ENCODE assay signal across 24 cellular contexts in genomic region chr10:133315847-133316246, GRCh38. TPM values are rescaled to one million over a fixed set of nuclear protein-coding genes. Genes with fewer than 3 reads are reported as not detected.
A peak's percentile ranks its signal among the peaks of the same experiment; 100 is the strongest.
DNase-seq lines count a peak whose midpoint lies in the region; ATAC-seq and TF ChIP-seq lines count a peak whose summit lies in the region.
"Had no signal": no experiment of that assay in that cellular context is flagged by ENCODE, and none has a peak within 500 bp of the region (broad histone marks: within the 10 kb centered on the region; RNA-seq: fewer than 3 reads in every experiment).

No MANE protein-coding gene starts in this region.

- no peaks in the 10 kb centered on the region for H3K9me3 Mint-ChIP-seq in activated CD8-positive, alpha-beta T cell treated with anti-CD3 and anti-CD28 coated beads for 36 hours

- no peak overlapping the region for H3K27ac Mint-ChIP-seq in activated CD8-positive, alpha-beta T cell treated with anti-CD3 and anti-CD28 coated beads for 36 hours
- H3K27ac Mint-ChIP-seq: activated B cell treated with CpG ODN at 0.5 μM for 24 hours; activated CD4-positive, alpha-beta memory T cell treated with anti-CD3 and anti-CD28 coated beads, Interleukin-2, amount 10 ng/mL, durations not matched to agents 7 days and 5 days had no signal

- H3K4me3 Mint-ChIP-seq in activated CD8-positive, alpha-beta T cell treated with anti-CD3 and anti-CD28 coated beads for 36 hours, result no peak overlapping the region
- H3K4me3 Mint-ChIP-seq: activated B cell treated with CpG ODN at 0.5 μM for 24 hours; activated CD4-positive, alpha-beta memory T cell treated with anti-CD3 and anti-CD28 coated beads, Interleukin-2, amount 10 ng/mL, durations not matched to agents 7 days and 5 days had no signal

- ATAC-seq in activated CD8-positive, alpha-beta T cell treated with anti-CD3 and anti-CD28 coated beads for 36 hours, result peak; percentile 29
- ATAC-seq in HG03045 (IDR thresholded peaks at IDR 0.05; ENCODE audit: unreplicated experiment), result no peak
- ATAC-seq: left lung, Panc1 had no signal

- H3K36me3 Mint-ChIP-seq in activated CD8-positive, alpha-beta T cell treated with anti-CD3 and anti-CD28 coated beads for 36 hours (ENCODE audit: low read depth), result peaks cover 2% of the 10 kb centered on the region

- peaks cover 8% of the 10 kb centered on the region for H3K4me1 Mint-ChIP-seq in activated CD8-positive, alpha-beta T cell treated with anti-CD3 and anti-CD28 coated beads for 36 hours (ENCODE audit: low read depth)

- intact Hi-C loops in activated CD8-positive, alpha-beta T cell treated with anti-CD3 and anti-CD28 coated beads for 36 hours (cut with micrococcal nuclease), result no loop called here

- TF ChIP-seq CTCF in activated CD8-positive, alpha-beta T cell treated with anti-CD3 and anti-CD28 coated beads for 36 hours (IDR thresholded peaks at IDR 0.05), result no peak

- peaks cover 10% of the 10 kb centered on the region for H3K27me3 Mint-ChIP-seq in activated CD8-positive, alpha-beta T cell treated with anti-CD3 and anti-CD28 coated beads for 36 hours

- POLR2A ChIA-PET in activated CD8-positive, alpha-beta T cell treated with anti-CD3 and anti-CD28 coated beads for 36 hours (lab: Charles Lee), result interaction anchor here (1.0 kb wide), 1 partner anchor 14 kb away, joined by 3 read pairs; no protein-coding TSS in a partner anchor

- peak; percentile 1 for DNase-seq in NCI-H2196 (lab: John Stamatoyannopoulos, UW; ENCODE audit: unreplicated experiment)
- no peak for DNase-seq in NCI-H2196 treated with DMSO at 0.1 percent for 48 hours (lab: John Stamatoyannopoulos, UW; ENCODE audit: unreplicated experiment)
- DNase-seq in HT-29 (ENCODE audit: low spot score), result peak; percentile 28
- no peak for DNase-seq in activated CD8-positive, alpha-beta T cell treated with anti-CD3 and anti-CD28 coated beads for 36 hours
- DNase-seq in glomerular visceral epithelial cell (ENCODE audit: extremely low spot score), result peak; percentile 21
- no peak for DNase-seq in activated CD4-positive, alpha-beta T cell treated with anti-CD3 and anti-CD28 coated beads for 1 hour
- DNase-seq in NCI-H146 treated with DMSO at 0.1 percent for 48 hours (lab: John Stamatoyannopoulos, UW; ENCODE audit: unreplicated experiment), result no peak
- DNase-seq: activated B cell treated with CpG ODN at 0.5 μM for 24 hours; activated CD4-positive, alpha-beta memory T cell treated with anti-CD3 and anti-CD28 coated beads, Interleukin-2, amount 10 ng/mL, durations not matched to agents 7 days and 5 days; activated naive CD4-positive, alpha-beta T cell treated with Interleukin-2 at 50 U/mL for 16 hours; activated T-cell treated with anti-CD3 and anti-CD28 coated beads, Interleukin-2, amount 50 U/mL, for 1 hour; cerebellar nuclear complex; effector CD4-positive, alpha-beta T cell; GDM1; GOT3; midbrain; NCI-H1436 treated with DMSO at 0.1 percent for 48 hours; NCI-H2171 treated with DMSO at 0.1 percent for 48 hours had no signal

- CTCF ChIA-PET in activated CD8-positive, alpha-beta T cell treated with anti-CD3 and anti-CD28 coated beads for 36 hours (lab: Charles Lee), result interaction anchor here (1.0 to 2.9 kb wide), 6 partner anchors 12 to 71 kb away, joined by 3 to 11 read pairs (median 6); no protein-coding TSS in a partner anchor

RNA-seq across cellular contexts. Expression of gene ZNF511, which starts 7.1 kb away (rescaled TPM):
- 80.3 and 102 TPM in 2 replicates for total RNA-seq in HT-29 (2014; rRNA removed; shearing (Covaris generic))
- total RNA-seq in activated CD8-positive, alpha-beta T cell treated with anti-CD3 and anti-CD28 coated beads for 36 hours, result 10 to 100 TPM; 58.0 to 60.1 TPM

RNA-seq across cellular contexts. Expression of gene TUBGCP2, which starts 7.2 kb away (rescaled TPM):
- total RNA-seq in HT-29 (2014; rRNA removed; shearing (Covaris generic)), result 87.7 and 88.4 TPM in 2 replicates
- 10 to 100 TPM; 54.1 to 57.5 TPM for total RNA-seq in activated CD8-positive, alpha-beta T cell treated with anti-CD3 and anti-CD28 coated beads for 36 hours

RNA-seq across cellular contexts. Expression of gene CALY, which starts 20.8 kb away (rescaled TPM):
- total RNA-seq in HT-29 (2014; rRNA removed; shearing (Covaris generic)), result not detected in 2 replicates
- not detected for total RNA-seq in activated CD8-positive, alpha-beta T cell treated with anti-CD3 and anti-CD28 coated beads for 36 hours
- total RNA-seq: A673; activated B cell treated with CpG ODN at 0.5 μM for 24 hours; activated CD4-positive, alpha-beta memory T cell treated with anti-CD3 and anti-CD28 coated beads, Interleukin-2, amount 10 ng/mL, durations not matched to agents 7 days and 5 days; aorta; left lung had no signal

RNA-seq across cellular contexts. Expression of gene PRAP1, which starts 31.3 kb away (rescaled TPM):
- 25.0 and 36.5 TPM in 2 replicates for total RNA-seq in HT-29 (2014; rRNA removed; shearing (Covaris generic))
- not detected for total RNA-seq in activated CD8-positive, alpha-beta T cell treated with anti-CD3 and anti-CD28 coated beads for 36 hours
- total RNA-seq: A673; activated B cell treated with CpG ODN at 0.5 μM for 24 hours; activated CD4-positive, alpha-beta memory T cell treated with anti-CD3 and anti-CD28 coated beads, Interleukin-2, amount 10 ng/mL, durations not matched to agents 7 days and 5 days; aorta; esophagus muscularis mucosa; left lung had no signal

RNA-seq across cellular contexts. Expression of gene ADAM8, which starts 39.2 kb away (rescaled TPM):
- 73.5 and 78.5 TPM in 2 replicates for total RNA-seq in HT-29 (2014; rRNA removed; shearing (Covaris generic))
- 100 to 1,000 TPM; 106 to 115 TPM for total RNA-seq in activated CD8-positive, alpha-beta T cell treated with anti-CD3 and anti-CD28 coated beads for 36 hours

Comparison
In these comparisons a context has a peak if more than half of its experiments do, and no peak if none do; other contexts are left out.
1. DNase-seq: peak in NCI-H2196 (single experiment), HT-29 (single experiment) and glomerular visceral epithelial cell (single experiment); none in NCI-H2196 treated with DMSO at 0.1 percent for 48 hours (single experiment), activated CD8-positive, alpha-beta T cell treated with anti-CD3 and anti-CD28 coated beads for 36 hours (single experiment), activated CD4-positive, alpha-beta T cell treated with anti-CD3 and anti-CD28 coated beads for 1 hour (single experiment) and NCI-H146 treated with DMSO at 0.1 percent for 48 hours (single experiment).